In genomic region chr19:35657904-35658700, GRCh38 we compare ENCODE assay signal across 1 cellular context.
TF ChIP-seq lines count a peak whose summit lies in the region.

No MANE protein-coding gene starts in this region.

TF ChIP-seq in GM12878, 131 proteins besides CTCF, POLR2A, EP300 and RAD21:
- TF ChIP-seq TCF3 (IDR thresholded peaks at IDR 0.05; ENCODE audit: borderline replicate concordance, insufficient read depth, low read depth, low read length) (no peak), TAF1 (IDR thresholded peaks at IDR 0.05; ENCODE audit: borderline replicate concordance, low read depth, low read length) (no peak), IKZF2 (IDR thresholded peaks at IDR 0.05) (no peak), PAX8 (IDR thresholded peaks at IDR 0.05) (no peak), MLLT1 (IDR thresholded peaks at IDR 0.05) (no peak), BHLHE40 (IDR thresholded peaks at IDR 0.05; ENCODE audit: borderline replicate concordance in 1 of 2, low read depth in 2 of 2, low read length in 1 of 2) (no peak), ZNF622 (IDR thresholded peaks at IDR 0.05) (no peak), TCF7 (IDR thresholded peaks at IDR 0.05; ENCODE audit: borderline replicate concordance) (no peak), USF1 (IDR thresholded peaks at IDR 0.05; ENCODE audit: borderline replicate concordance, extremely low read length, insufficient read depth, low read depth, low read length) (no peak), KAT2A (conservative IDR thresholded peaks at IDR 0.05; ENCODE audit: control insufficient read depth, low read depth, low read length) (no peak), RELB (IDR thresholded peaks at IDR 0.05; ENCODE audit: low read depth) (no peak), NRF1 (conservative IDR thresholded peaks at IDR 0.05; ENCODE audit: low read depth, low read length) (no peak), CHD1 (IDR thresholded peaks at IDR 0.05; ENCODE audit: low read depth, low read length) (no peak), IRF3 (IDR thresholded peaks at IDR 0.05) (no peak), PKNOX1 (IDR thresholded peaks at IDR 0.05) (no peak)
